Comparison of ENCODE assay signal across 8 cellular contexts in the genomic region with DNA sequence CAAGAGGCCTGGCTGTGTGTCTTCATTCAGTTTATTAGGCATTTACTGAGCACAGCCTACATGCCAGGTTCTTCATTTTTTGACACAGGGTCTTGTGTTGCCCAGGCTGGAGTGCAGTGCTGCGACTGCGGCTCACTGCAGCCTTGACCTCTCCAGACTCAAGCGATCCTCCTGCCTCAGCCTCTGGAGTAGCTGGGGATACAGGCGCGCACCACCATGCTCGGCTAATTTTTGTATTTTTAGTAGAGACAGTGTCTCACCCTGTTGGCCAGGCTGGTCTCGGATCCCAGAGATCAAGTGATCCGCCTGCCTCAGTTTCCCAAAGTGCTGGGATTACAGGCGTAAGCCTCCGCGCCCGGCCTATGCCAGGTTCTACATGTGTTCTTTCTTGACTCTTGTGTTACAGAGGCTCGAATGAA. TPM values are rescaled to one million over a fixed set of nuclear protein-coding genes. Genes with fewer than 3 reads are reported as not detected.
DNase-seq lines count a peak whose midpoint lies in the region; TF ChIP-seq lines count a peak whose summit lies in the region.

No MANE protein-coding gene starts in this region.

- H3K36me3 ChIP-seq in OCI-LY1 (ENCODE audit: insufficient read depth, low read length) (no peaks in the 10 kb centered on the region), neuronal stem cell (replicated peaks in 1 of 2; ENCODE audit: control insufficient read depth in 2 of 2, insufficient read depth in 2 of 2, low read length in 2 of 2) (no peaks in the 10 kb centered on the region)

- H2BK12ac ChIP-seq in neuronal stem cell (ENCODE audit: low read length): no peak overlapping the region

- H3K4ac ChIP-seq in neuronal stem cell (ENCODE audit: low read length): no peak overlapping the region

- H3K36me3 Mint-ChIP-seq in endothelial cell (ENCODE audit: low read depth, unreplicated experiment): no peaks in the 10 kb centered on the region

- H4K91ac ChIP-seq in neuronal stem cell (ENCODE audit: low read depth, low read length, poor library complexity): no peak overlapping the region

- H3K27ac ChIP-seq in C4-2B (peak overlapping the region; percentile 77), OCI-LY1 (ENCODE audit: low read depth, low read length, poor library complexity, severe bottlenecking) (no peak overlapping the region), neuronal stem cell (replicated peaks; ENCODE audit: low read length) (peak overlapping the region; percentile 36)

- no peak overlapping the region for H2BK120ac ChIP-seq in neuronal stem cell (ENCODE audit: low read depth, low read length)

- no peaks in the 10 kb centered on the region for H3K9me3 Mint-ChIP-seq in endothelial cell (ENCODE audit: unreplicated experiment)

- H3K27ac Mint-ChIP-seq in endothelial cell (ENCODE audit: unreplicated experiment): no peak overlapping the region

- peak overlapping the region; percentile 74 for H3K4me3 ChIP-seq in OCI-LY1 (ENCODE audit: low read depth, low read length, poor library complexity, severe bottlenecking)
- H3K4me3 ChIP-seq in neuronal stem cell (ENCODE audit: low read length in 2 of 2): peak overlapping the region; percentile 88 to 92

- peak overlapping the region; percentile 62 for H2AK5ac ChIP-seq in neuronal stem cell (ENCODE audit: low read depth, low read length)

- H3K9me2 ChIP-seq in OCI-LY1 (ENCODE audit: low read depth, low read length): no peaks in the 10 kb centered on the region

- H3K79me2 ChIP-seq in OCI-LY1 (ENCODE audit: insufficient read depth, low read length): no peaks in the 10 kb centered on the region

- peaks cover 26% of the 10 kb centered on the region for H3K4me1 Mint-ChIP-seq in endothelial cell (ENCODE audit: unreplicated experiment)

- H3F3A ChIP-seq in OCI-LY1 (ENCODE audit: insufficient read depth, low read length): no peaks in the 10 kb centered on the region

- peak overlapping the region; percentile 88 for H2BK15ac ChIP-seq in neuronal stem cell (ENCODE audit: low read length)

- H3K27me3 ChIP-seq in OCI-LY1 (ENCODE audit: insufficient read depth, low read length): no peaks in the 10 kb centered on the region
- H3K27me3 ChIP-seq in neuronal stem cell (ENCODE audit: control insufficient read depth in 3 of 3, insufficient read depth in 3 of 3, low read depth in 1 of 3, low read length in 3 of 3): peaks cover 0 to 4% (median 0%) of the 10 kb centered on the region in 3 experiments

- no peak overlapping the region for H2BK5ac ChIP-seq in neuronal stem cell (ENCODE audit: low read length)

- peak overlapping the region; percentile 68 for H3K9ac ChIP-seq in OCI-LY1 (ENCODE audit: low read length)
- H3K9ac ChIP-seq in neuronal stem cell (ENCODE audit: low read depth, low read length, poor library complexity): peak overlapping the region; percentile 94

- DNase-seq in endothelial cell (ENCODE audit: low spot score): no peak
- no peak for DNase-seq in neuronal stem cell (ENCODE audit: low spot score)
- no peak for DNase-seq in T-helper 9 cell
- DNase-seq in NAMALWA (ENCODE audit: low spot score): no peak
- no peak for DNase-seq in RKO (ENCODE audit: low spot score)
- DNase-seq in occipital lobe (lab: John Stamatoyannopoulos, UW): no peak

- H3K18ac ChIP-seq in neuronal stem cell (ENCODE audit: low read length): peak overlapping the region; percentile 98

- WGBS in neuronal stem cell (ENCODE audit: extremely low coverage in 2 of 2, insufficient read length in 2 of 2, insufficient replicate concordance in 1 of 2), 2 donors: no CpG with 5 or more reads among the region's 13 CpGs

- peak overlapping the region; percentile 87 for H3K4me3 Mint-ChIP-seq in endothelial cell (ENCODE audit: unreplicated experiment)

- H4K8ac ChIP-seq in neuronal stem cell (ENCODE audit: low read depth, low read length): no peak overlapping the region

- H3K9me3 ChIP-seq in OCI-LY1 (ENCODE audit: low read length): no peaks in the 10 kb centered on the region
- H3K9me3 ChIP-seq in neuronal stem cell (replicated peaks in 1 of 2; ENCODE audit: control insufficient read depth in 2 of 2, insufficient read depth in 1 of 2, low read depth in 1 of 2, low read length in 2 of 2): no peaks in the 10 kb centered on the region

- no peak for TF ChIP-seq CTCF in C4-2B (conservative IDR thresholded peaks at IDR 0.05)
- TF ChIP-seq CTCF in OCI-LY1 (IDR thresholded peaks at IDR 0.05; ENCODE audit: low read length): no peak
- TF ChIP-seq CTCF in endothelial cell (IDR thresholded peaks at IDR 0.05; ENCODE audit: unreplicated experiment): no peak

- H2AFZ ChIP-seq in OCI-LY1 (ENCODE audit: low read length) (peak overlapping the region; percentile 58; the same call in 1 of the 2 replicates), neuronal stem cell (ENCODE audit: low read length) (peak overlapping the region; percentile 100)

- peak overlapping the region; percentile 65 for H3K4me2 ChIP-seq in OCI-LY1 (ENCODE audit: low read length)
- peak overlapping the region; percentile 92 for H3K4me2 ChIP-seq in neuronal stem cell (ENCODE audit: insufficient read depth, low read length, poor library complexity, severe bottlenecking)

- H3K4me1 ChIP-seq in OCI-LY1 (ENCODE audit: insufficient read depth, low read length, severe bottlenecking): peaks cover 16% of the 10 kb centered on the region
- peaks cover 3 to 8% of the 10 kb centered on the region in 2 donors for H3K4me1 ChIP-seq in neuronal stem cell (ENCODE audit: control insufficient read depth in 2 of 2, insufficient read depth in 1 of 2, low read depth in 1 of 2, low read length in 2 of 2)

- H3K23ac ChIP-seq in neuronal stem cell (ENCODE audit: low read depth, low read length, poor library complexity): peak overlapping the region; percentile 87

- H3K79me1 ChIP-seq in neuronal stem cell (ENCODE audit: low read depth, low read length): no peaks in the 10 kb centered on the region

- H3K27me3 Mint-ChIP-seq in endothelial cell (ENCODE audit: unreplicated experiment): peaks cover 19% of the 10 kb centered on the region

- no peaks in the 10 kb centered on the region for H4K20me1 ChIP-seq in OCI-LY1 (ENCODE audit: insufficient read depth, low read length)

- H3K14ac ChIP-seq in neuronal stem cell (ENCODE audit: low read length): peak overlapping the region; percentile 99

RNA-seq across cellular contexts. Expression of gene ATRN, which starts 0.6 kb away (rescaled TPM):
- 37.0 TPM for total RNA-seq in endothelial cell (ENCODE audit: unreplicated experiment)
- polyA plus RNA-seq in neuronal stem cell (2013, experiment 1 of 2): 9.7 TPM
- 9.7 TPM for polyA plus RNA-seq in neuronal stem cell (2013, experiment 2 of 2)
- total RNA-seq in occipital lobe: 63.8 TPM
